In the genomic region with DNA sequence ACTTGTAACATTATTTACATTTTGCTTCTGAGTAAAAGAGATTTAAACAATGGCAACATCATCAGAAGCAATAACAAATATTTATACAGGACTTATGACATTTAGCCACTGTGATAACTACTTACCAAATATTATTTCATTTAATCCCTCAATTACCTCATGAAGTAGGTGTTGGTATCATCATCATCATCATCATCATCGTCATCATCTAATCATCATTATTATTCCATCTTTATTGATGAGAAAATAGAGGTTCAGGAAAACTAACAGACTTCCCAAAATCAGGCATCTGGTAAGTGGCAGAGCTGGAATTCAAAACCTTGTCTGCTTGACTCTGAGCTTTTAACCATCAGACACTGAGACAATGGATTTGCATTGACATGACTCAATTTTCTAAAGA, we compare ENCODE assay signal across 6 cellular contexts.
"Had no signal": no experiment of that assay in that cellular context is flagged by ENCODE, and none has a peak within 500 bp of the region (broad histone marks: within the 10 kb centered on the region; RNA-seq: fewer than 3 reads in every experiment).

No MANE protein-coding gene starts in this region.

- DNase-seq: GDM1, GF-D8 had no signal

- H3K4me3 ChIP-seq: GM12878 had no signal

- FAIRE-seq: G401.6, GM12878, GM12891, GM12892 had no signal
